2 cellular contexts compared by ENCODE assay signal in genomic region chr2:191581003-191581402, GRCh38.
TF ChIP-seq lines count a peak whose summit lies in the region.

No MANE protein-coding gene starts in this region.

TF ChIP-seq in IMR-90, 13 proteins besides CTCF, POLR2A, EP300 and RAD21:
- TF ChIP-seq RCOR1 (IDR thresholded peaks at IDR 0.05; ENCODE audit: insufficient replicate concordance, low read length) (no peak), ELK1 (IDR thresholded peaks at IDR 0.05; ENCODE audit: borderline replicate concordance, low read depth, low read length) (no peak), MXI1 (IDR thresholded peaks at IDR 0.05; ENCODE audit: borderline replicate concordance, low read depth, low read length) (no peak), MAZ (IDR thresholded peaks at IDR 0.05; ENCODE audit: borderline replicate concordance, low read depth, low read length) (no peak), CEBPB (IDR thresholded peaks at IDR 0.05; ENCODE audit: low read depth, low read length) (no peak), BHLHE40 (IDR thresholded peaks at IDR 0.05; ENCODE audit: low read depth, low read length) (no peak), NFE2L2 (IDR thresholded peaks at IDR 0.05; ENCODE audit: low read depth, low read length) (no peak), CHD1 (IDR thresholded peaks at IDR 0.05; ENCODE audit: low read depth, low read length) (no peak), RFX5 (IDR thresholded peaks at IDR 0.05; ENCODE audit: low read depth, low read length) (no peak), SMC3 (IDR thresholded peaks at IDR 0.05; ENCODE audit: low read depth, low read length) (no peak), FOS (IDR thresholded peaks at IDR 0.05; ENCODE audit: low read depth, low read length) (no peak), MAFK (IDR thresholded peaks at IDR 0.05; ENCODE audit: low read depth, low read length) (no peak), USF2 (IDR thresholded peaks at IDR 0.05; ENCODE audit: low read depth, low read length) (no peak)

TF ChIP-seq in SK-N-SH treated with all-trans-retinoic acid at 6 μM for 48 hours, 23 proteins besides CTCF, POLR2A, EP300 and RAD21:
- no peak for TF ChIP-seq CSDC2 (CRISPR knock-in tag; IDR thresholded peaks at IDR 0.05)
- no peak for TF ChIP-seq ARNTL (CRISPR knock-in tag; IDR thresholded peaks at IDR 0.05; ENCODE audit: borderline replicate concordance, low read depth)
- 0 out of 2 replicates have a peak, but pooled peaks have one; percentile 18 for TF ChIP-seq ISL1 (CRISPR knock-in tag; IDR thresholded peaks at IDR 0.05)
- TF ChIP-seq ZFP30 (CRISPR knock-in tag; IDR thresholded peaks at IDR 0.05) = no peak
- TF ChIP-seq TOX (CRISPR knock-in tag; IDR thresholded peaks at IDR 0.05; ENCODE audit: borderline replicate concordance) = no peak
